In the genomic region with DNA sequence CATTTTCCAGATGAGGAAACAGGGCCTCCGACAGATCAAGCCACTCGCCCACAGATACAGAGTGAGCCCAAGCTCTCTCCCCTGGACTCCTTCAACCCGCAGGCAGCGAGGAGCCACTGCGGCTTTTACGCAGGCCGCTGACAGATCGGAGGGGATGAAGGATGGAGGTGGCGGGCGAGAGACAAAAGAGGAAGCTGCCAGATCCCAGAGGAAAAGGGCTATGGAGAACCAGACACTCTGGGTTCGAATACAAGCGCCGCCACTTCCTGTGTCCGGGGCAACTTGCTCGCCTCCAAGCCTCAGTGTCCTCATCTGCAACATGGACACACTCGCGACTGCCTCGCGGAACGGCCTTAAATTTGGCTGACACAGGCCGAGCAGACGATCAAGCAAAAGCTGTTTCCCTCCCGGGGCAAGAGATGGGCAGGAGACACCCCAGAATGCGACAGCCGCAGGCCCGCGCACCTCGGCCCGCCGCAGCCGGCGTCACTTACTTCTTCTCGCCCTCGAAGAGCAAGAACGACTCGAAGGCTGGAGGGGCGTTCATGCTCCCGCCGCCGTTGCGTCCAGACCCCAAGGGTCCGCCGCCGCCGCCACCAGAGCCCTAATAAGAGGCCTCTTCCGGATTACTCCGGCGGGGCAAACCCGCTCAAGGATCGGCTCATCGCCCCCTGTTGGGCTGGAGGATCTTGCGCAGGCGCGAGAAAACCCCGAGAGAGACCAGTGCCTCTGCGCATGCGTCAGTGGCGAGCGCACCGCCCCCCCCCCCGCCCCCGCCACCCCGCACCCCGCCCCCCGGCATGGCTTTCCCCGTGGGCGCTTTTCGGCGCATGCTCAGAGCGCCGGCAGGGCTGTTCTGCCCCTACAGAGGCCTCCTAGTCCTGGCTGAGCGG, we compare ENCODE assay signal across 8 cellular contexts. TPM values are rescaled to one million over a fixed set of nuclear protein-coding genes. Genes with fewer than 3 reads are reported as not detected.
DNase-seq lines count a peak whose midpoint lies in the region; ATAC-seq and TF ChIP-seq lines count a peak whose summit lies in the region.
"Not testable (repeated sequence)": the region's sequence is repeated elsewhere in the genome, so short reads cannot be mapped to it uniquely, and the experiment has no call there.

A gene (minus strand): TSS at position 609 of the 893 bp plus-strand sequence. CDS start 62 bp downstream, at position 547.

- not testable (repeated sequence) for H3K36me3 ChIP-seq in esophagus (ENCODE audit: control insufficient read depth in 2 of 2, insufficient read depth in 2 of 2, low read length in 1 of 2)

- not testable (repeated sequence) for H3K27me3 Mint-ChIP-seq in mesothelial cell of epicardium (ENCODE audit: low read depth)

- not testable (repeated sequence) for H3K9me3 ChIP-seq in esophagus (ENCODE audit: control insufficient read depth in 2 of 2, insufficient read depth in 1 of 2, low read depth in 1 of 2, low read length in 1 of 2)

- H3K4me3 ChIP-seq in AG09309 (ENCODE audit: control insufficient read depth, low read depth, low read length) (peak within 1 kb of the TSS; percentile 32), esophagus (ENCODE audit: low read depth in 1 of 2, low read length in 2 of 2) (peak within 1 kb of the TSS; percentile 37 to 45)

- not testable (repeated sequence) for DNase-seq in AG09309 (ENCODE audit: low read depth)
- DNase-seq in RPMI7951 (ENCODE audit: low read depth) = peak; percentile 84
- DNase-seq in activated T-cell treated with anti-CD3 and anti-CD28 coated beads, Interleukin-2, amount 50 U/mL, for 48 hours = peak; percentile 100
- peak in 1 of 2 experiments; percentile 80 for DNase-seq in mesothelial cell of epicardium (ENCODE audit: low spot score in 2 of 2, unreplicated experiment in 2 of 2)
- peak; percentile 89 for DNase-seq in stimulated activated CD4-positive, alpha-beta T cell treated with anti-CD3 and anti-CD28 coated beads, Interleukin-4, amount 100 ng/mL, for 24 hours

- peak within 1 kb of the TSS; percentile 69 for H3K27ac Mint-ChIP-seq in mesothelial cell of epicardium

- WGBS in esophagus, 2 donors = 0 to 1% methylated on average over 17 to 56 of the region's 72 CpGs

- H3K4me3 Mint-ChIP-seq in mesothelial cell of epicardium = peak within 1 kb of the TSS; percentile 82

- H3K36me3 Mint-ChIP-seq in mesothelial cell of epicardium = not testable (repeated sequence)

- peak; percentile 84 for ATAC-seq in GM19328 (IDR thresholded peaks at IDR 0.05; ENCODE audit: unreplicated experiment)
- ATAC-seq in HG03064 (IDR thresholded peaks at IDR 0.05; ENCODE audit: low read depth, unreplicated experiment) = peak; percentile 80

- H3K9me3 Mint-ChIP-seq in mesothelial cell of epicardium = not testable (repeated sequence)

- TF ChIP-seq CTCF in AG09309 (IDR thresholded peaks at IDR 0.05; ENCODE audit: control insufficient read depth, insufficient read depth, low read depth, low read length, missing control alignments); mesothelial cell of epicardium (IDR thresholded peaks at IDR 0.05; ENCODE audit: unreplicated experiment): not testable (repeated sequence)

- H3K27ac ChIP-seq in esophagus (ENCODE audit: low read depth in 2 of 2, low read length in 1 of 2) = not testable (repeated sequence)

- not testable (repeated sequence) for H3K4me1 ChIP-seq in esophagus (ENCODE audit: control insufficient read depth in 2 of 2, insufficient read depth in 2 of 2, low read length in 1 of 2)

- H3K27me3 ChIP-seq in esophagus (ENCODE audit: control insufficient read depth in 1 of 2, insufficient read depth in 2 of 2, low read length in 2 of 2) = not testable (repeated sequence)

- not testable (repeated sequence) for H3K4me1 Mint-ChIP-seq in mesothelial cell of epicardium

RNA-seq across cellular contexts. Expression of the gene that starts here (rescaled TPM):
- total RNA-seq in RPMI7951 (2014; rRNA removed; shearing (Covaris generic)) = 78.0 and 95.6 TPM in 2 replicates
- 10 to 100 TPM; 68.9 to 89.4 TPM for polyA plus RNA-seq in esophagus
- 37.1 to 40.3 TPM (median 37.9 TPM) in 3 replicates for total RNA-seq in mesothelial cell of epicardium
